8 cellular contexts compared by ENCODE assay signal in the genomic region with DNA sequence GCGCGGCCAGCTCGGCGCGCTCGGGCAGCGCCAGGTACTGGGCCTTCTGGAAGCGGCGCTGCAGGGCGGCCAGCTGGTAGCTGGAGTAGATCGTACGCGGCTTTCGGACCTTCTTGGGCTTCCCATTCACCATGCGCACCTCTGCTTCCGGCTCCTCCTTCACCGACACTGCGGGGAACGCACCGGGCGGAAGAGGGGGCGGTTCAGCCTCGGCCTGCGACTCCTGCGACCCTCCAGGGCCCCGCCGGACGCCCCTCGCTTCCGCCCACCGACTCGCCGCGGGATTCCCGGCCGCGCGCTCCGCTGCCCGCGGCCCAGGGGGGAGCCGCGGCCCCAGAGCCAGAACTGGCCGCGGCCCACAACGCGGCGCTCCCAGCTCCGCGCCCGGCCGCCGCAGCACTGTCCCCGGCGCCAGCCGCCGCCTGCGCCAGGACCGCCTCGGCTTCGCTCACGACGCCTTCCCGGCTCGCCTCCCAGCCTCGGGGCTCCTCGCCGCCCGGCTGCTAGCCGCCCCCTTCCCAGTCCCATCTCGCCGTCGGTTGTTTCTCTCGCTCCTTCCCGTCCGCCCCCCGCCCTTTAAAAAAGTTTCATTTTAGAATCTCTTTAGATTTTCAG. TPM values are rescaled to one million over a fixed set of nuclear protein-coding genes. Genes with fewer than 3 reads are reported as not detected.
A peak's percentile ranks its signal among the peaks of the same experiment; 100 is the strongest.
DNase-seq lines count a peak whose midpoint lies in the region; ATAC-seq and TF ChIP-seq lines count a peak whose summit lies in the region.

No MANE protein-coding gene starts in this region.

- H3K27ac ChIP-seq in OCI-LY1 (ENCODE audit: low read depth, low read length, poor library complexity, severe bottlenecking) (no peak overlapping the region), aorta (ENCODE audit: low read depth in 1 of 2, low read length in 2 of 2) (no peak overlapping the region)

- DNase-seq in DMS153 treated with DMSO at 0.1 percent for 48 hours (lab: John Stamatoyannopoulos, UW; ENCODE audit: unreplicated experiment) (peak; percentile 19), ecto neural progenitor cell (ENCODE audit: low spot score) (peak; percentile 80), mucosa of descending colon (peak in 2 of 3 donors; percentile 35 to 49), aorta (peak in 1 of 2 donors; percentile 79), NCI-H446 (lab: John Stamatoyannopoulos, UW) (no peak)

- H3K79me2 ChIP-seq in OCI-LY1 (ENCODE audit: insufficient read depth, low read length), result no peaks in the 10 kb centered on the region

- H3K4me3 ChIP-seq in OCI-LY1 (ENCODE audit: low read depth, low read length, poor library complexity, severe bottlenecking) (peak overlapping the region; percentile 37), mucosa of descending colon (no peak overlapping the region), aorta (ENCODE audit: low read length in 2 of 2) (peak overlapping the region; percentile 3 to 11)

- H3K9me2 ChIP-seq in OCI-LY1 (ENCODE audit: low read depth, low read length), result no peaks in the 10 kb centered on the region

- H3K9ac ChIP-seq in OCI-LY1 (ENCODE audit: low read length), result no peak overlapping the region

- H2AFZ ChIP-seq in OCI-LY1 (ENCODE audit: low read length), result no peak overlapping the region

- H3K27me3 ChIP-seq in OCI-LY1 (ENCODE audit: insufficient read depth, low read length) (peaks cover 8% of the 10 kb centered on the region; the same call in 1 of the 2 replicates), aorta (ENCODE audit: control insufficient read depth in 1 of 2, insufficient read depth in 2 of 2, low read length in 1 of 2) (no peaks in the 10 kb centered on the region)

- 3 to 5% methylated on average over 52 to 77 of the region's 77 CpGs for WGBS in aorta, 2 donors

- H4K20me1 ChIP-seq in OCI-LY1 (ENCODE audit: insufficient read depth, low read length), result no peaks in the 10 kb centered on the region

- peak; percentile 53 for ATAC-seq in mucosa of descending colon
- no peak for ATAC-seq in aorta (ENCODE audit: low FRiP score)
- ATAC-seq in GM21825 (IDR thresholded peaks at IDR 0.05; ENCODE audit: unreplicated experiment), result no peak
- ATAC-seq in HG03039 (IDR thresholded peaks at IDR 0.05; ENCODE audit: unreplicated experiment), result no peak

- peaks cover 3% of the 10 kb centered on the region for H3K4me1 ChIP-seq in OCI-LY1 (ENCODE audit: insufficient read depth, low read length, severe bottlenecking)
- H3K4me1 ChIP-seq in mucosa of descending colon (ENCODE audit: low read depth), result peaks cover 19% of the 10 kb centered on the region
- no peaks in the 10 kb centered on the region for H3K4me1 ChIP-seq in aorta (ENCODE audit: control insufficient read depth in 1 of 2, insufficient read depth in 2 of 2, low read length in 2 of 2)

- H3K36me3 ChIP-seq in OCI-LY1 (ENCODE audit: insufficient read depth, low read length), result no peaks in the 10 kb centered on the region
- no peaks in the 10 kb centered on the region for H3K36me3 ChIP-seq in mucosa of descending colon (ENCODE audit: low read depth)
- no peaks in the 10 kb centered on the region for H3K36me3 ChIP-seq in aorta (ENCODE audit: control insufficient read depth in 1 of 2, insufficient read depth in 2 of 2, low read length in 1 of 2)

- TF ChIP-seq CTCF in OCI-LY1 (IDR thresholded peaks at IDR 0.05; ENCODE audit: low read length) (no peak), mucosa of descending colon (IDR thresholded peaks at IDR 0.05) (no peak)

- intact Hi-C loops in mucosa of descending colon (cut with DNase I, micrococcal nuclease), result loop anchor here in 1 of 2 donors (10.0 kb wide), 1 partner anchor 429 kb away; no protein-coding TSS in a partner anchor
- intact Hi-C loops in aorta (cut with DNase I), result loop anchor here in 1 of 2 donors (10.0 kb wide), 1 partner anchor 299 kb away; no protein-coding TSS in a partner anchor

- no peaks in the 10 kb centered on the region for H3F3A ChIP-seq in OCI-LY1 (ENCODE audit: insufficient read depth, low read length)

- H3K9me3 ChIP-seq in OCI-LY1 (ENCODE audit: low read length) (no peaks in the 10 kb centered on the region), mucosa of descending colon (no peaks in the 10 kb centered on the region), aorta (ENCODE audit: control insufficient read depth, low read length) (no peaks in the 10 kb centered on the region)

- H3K4me2 ChIP-seq in OCI-LY1 (ENCODE audit: low read length), result peak overlapping the region; percentile 45

RNA-seq across cellular contexts. Expression of a gene that starts 1.5 kb away (rescaled TPM):
- under 1 TPM in 1 of 3 donors, not detected in 2; 0.22 TPM for total RNA-seq in mucosa of descending colon
- 1 to 10 TPM in 1 of 2 donors, under 1 TPM in 1; 0.18 to 1.3 TPM for total RNA-seq in aorta
- polyA plus RNA-seq in aorta, result 1 to 10 TPM in 1 of 2 donors, under 1 TPM in 1; 0.41 to 1.0 TPM

RNA-seq across cellular contexts. Expression of a gene that starts 24.5 kb away (rescaled TPM):
- total RNA-seq in mucosa of descending colon, result under 1 TPM; 0.14 to 0.60 (median 0.24) TPM
- total RNA-seq in aorta, result under 1 TPM in 1 of 2 donors, not detected in 1; 0.39 TPM
- under 1 TPM in 1 of 2 donors, not detected in 1; 0.50 TPM for polyA plus RNA-seq in aorta

Comparison
In these comparisons a context has a peak if more than half of its experiments do, and no peak if none do; other contexts are left out.
1. DNase-seq: peak in DMS153 treated with DMSO at 0.1 percent for 48 hours (single experiment), ecto neural progenitor cell (single experiment) and mucosa of descending colon (2 of 3); none in NCI-H446 (0 of 2).